ENCODE assay signal across 8 cellular contexts in genomic region chr3:119700269-119700919, GRCh38. TPM values are rescaled to one million over a fixed set of nuclear protein-coding genes. Genes with fewer than 3 reads are reported as not detected.
A peak's percentile ranks its signal among the peaks of the same experiment; 100 is the strongest.
DNase-seq lines count a peak whose midpoint lies in the region; ATAC-seq and TF ChIP-seq lines count a peak whose summit lies in the region.

No MANE protein-coding gene starts in this region.

- peak overlapping the region; percentile 25 for H3K27ac ChIP-seq in neutrophil

- intact Hi-C loops in lower leg skin (cut with DNase I; ENCODE audit: low total_unique reads) = no loop called here

- H3K9me3 Mint-ChIP-seq in activated T-helper 17 cell treated with anti-CD3 and anti-CD28 coated beads, Interleukin-2, amount 50 U/mL, for 72 hours = no peaks in the 10 kb centered on the region

- peak overlapping the region; percentile 80 for H3K4me3 Mint-ChIP-seq in activated T-helper 17 cell treated with anti-CD3 and anti-CD28 coated beads, Interleukin-2, amount 50 U/mL, for 72 hours

- peak; percentile 32 for ATAC-seq in HG03342 (IDR thresholded peaks at IDR 0.05; ENCODE audit: unreplicated experiment)
- ATAC-seq in activated T-helper 17 cell treated with anti-CD3 and anti-CD28 coated beads, Interleukin-2, amount 50 U/mL, for 72 hours (replicated peaks) = peak; percentile 61
- no peak for ATAC-seq in GM19324 (IDR thresholded peaks at IDR 0.05; ENCODE audit: low FRiP score, unreplicated experiment)

- no peaks in the 10 kb centered on the region for H3K36me3 Mint-ChIP-seq in activated T-helper 17 cell treated with anti-CD3 and anti-CD28 coated beads, Interleukin-2, amount 50 U/mL, for 72 hours (ENCODE audit: low read depth)

- H3K4me1 Mint-ChIP-seq in activated T-helper 17 cell treated with anti-CD3 and anti-CD28 coated beads, Interleukin-2, amount 50 U/mL, for 72 hours = peaks cover 27% of the 10 kb centered on the region

- peak overlapping the region; percentile 96 for H3K27ac Mint-ChIP-seq in activated T-helper 17 cell treated with anti-CD3 and anti-CD28 coated beads, Interleukin-2, amount 50 U/mL, for 72 hours

- H3K4me1 ChIP-seq in neutrophil (ENCODE audit: control insufficient read depth in 1 of 2, insufficient read depth in 1 of 2, low read depth in 1 of 2, low read length in 1 of 2) = peaks cover 14 to 18% of the 10 kb centered on the region in 2 experiments

- 84 to 85% methylated on average over 4 of the region's 4 CpGs for WGBS in lower leg skin, 2 donors

- H3K4me3 ChIP-seq in neutrophil (ENCODE audit: low read depth in 1 of 2, low read length in 1 of 2) (no peak overlapping the region), lower leg skin (ENCODE audit: low read depth, poor library complexity, severe bottlenecking) (no peak overlapping the region)

- peaks cover 18% of the 10 kb centered on the region for H3K27me3 ChIP-seq in neutrophil

- H3K9me3 ChIP-seq in neutrophil = no peaks in the 10 kb centered on the region

- no peak for TF ChIP-seq CTCF in neutrophil (IDR thresholded peaks at IDR 0.05)
- no peak for TF ChIP-seq CTCF in lower leg skin (IDR thresholded peaks at IDR 0.05)

- peak; percentile 58 for DNase-seq in activated CD8-positive, alpha-beta memory T cell treated with anti-CD3 and anti-CD28 coated beads for 24 hours
- no peak for DNase-seq in activated CD8-positive, alpha-beta memory T cell treated with anti-CD3 and anti-CD28 coated beads, Interleukin-2, amount 50 U/mL, for 48 hours
- DNase-seq in NCI-H748 treated with DMSO at 0.1 percent for 48 hours (lab: John Stamatoyannopoulos, UW) (no peak), lower leg skin (ENCODE audit: low spot score in 2 of 2) (no peak)

- TF ChIP-seq POLR2A in lower leg skin (IDR thresholded peaks at IDR 0.05) = no peak

- no peaks in the 10 kb centered on the region for H3K36me3 ChIP-seq in neutrophil

- H3K27me3 Mint-ChIP-seq in activated T-helper 17 cell treated with anti-CD3 and anti-CD28 coated beads, Interleukin-2, amount 50 U/mL, for 72 hours = no peaks in the 10 kb centered on the region

RNA-seq across cellular contexts. Expression of gene CFAP91, which starts 2.4 kb away (rescaled TPM):
- total RNA-seq in activated T-helper 17 cell treated with anti-CD3 and anti-CD28 coated beads, Interleukin-2, amount 50 U/mL, for 72 hours = 1 to 10 TPM in 1 of 2 donors, not detected in 1; 1.6 TPM
- total RNA-seq in lower leg skin = 1 to 10 TPM in 3 of 4 donors, under 1 TPM in 1; 0.91 to 5.1 (median 1.7) TPM

RNA-seq across cellular contexts. Expression of gene COX17, which starts 23.2 kb away (rescaled TPM):
- total RNA-seq in activated T-helper 17 cell treated with anti-CD3 and anti-CD28 coated beads, Interleukin-2, amount 50 U/mL, for 72 hours = 10 to 100 TPM; 55.7 to 65.4 TPM
- 10 to 100 TPM; 16.2 to 43.1 (median 29.9) TPM for total RNA-seq in lower leg skin

RNA-seq across cellular contexts. Expression of gene POPDC2, which starts 40.0 kb away (rescaled TPM):
- 1 to 10 TPM; 4.0 to 4.7 TPM for total RNA-seq in activated T-helper 17 cell treated with anti-CD3 and anti-CD28 coated beads, Interleukin-2, amount 50 U/mL, for 72 hours
- total RNA-seq in lower leg skin = 1 to 10 TPM in 3 of 4 donors, under 1 TPM in 1; 0.97 to 1.9 (median 1.3) TPM
